In genomic region chr15:49101536-49101935, GRCh38 we compare ENCODE assay signal across 1 cellular context.
A peak's percentile ranks its signal among the peaks of the same experiment; 100 is the strongest.
TF ChIP-seq lines count a peak whose summit lies in the region.

No MANE protein-coding gene starts in this region.

TF ChIP-seq in endothelial cell of umbilical vein, 7 proteins besides CTCF, POLR2A, EP300 and RAD21 (continued from another document):
- TF ChIP-seq JUN (IDR thresholded peaks at IDR 0.05; ENCODE audit: borderline replicate concordance, insufficient read depth, insufficient read length, low read depth): peak; percentile 9
- no peak for TF ChIP-seq GATA2 (IDR thresholded peaks at IDR 0.05; ENCODE audit: insufficient read depth, insufficient read length, low read depth, low read length)
